Comparison of ENCODE assay signal across 18 cellular contexts in genomic region chr2:109117780-109118179, GRCh38. TPM values are rescaled to one million over a fixed set of nuclear protein-coding genes. Genes with fewer than 3 reads are reported as not detected.
DNase-seq lines count a peak whose midpoint lies in the region; ATAC-seq and TF ChIP-seq lines count a peak whose summit lies in the region.
"Had no signal": no experiment of that assay in that cellular context is flagged by ENCODE, and none has a peak within 500 bp of the region (broad histone marks: within the 10 kb centered on the region; RNA-seq: fewer than 3 reads in every experiment).

No MANE protein-coding gene starts in this region.

- no peak overlapping the region for H3K27ac Mint-ChIP-seq in activated naive CD8-positive, alpha-beta T cell
- no peak overlapping the region for H3K27ac Mint-ChIP-seq in activated naive CD8-positive, alpha-beta T cell treated with anti-CD3 and anti-CD28 coated beads for 36 hours
- H3K27ac Mint-ChIP-seq in CD8-positive, alpha-beta T cell, result peak overlapping the region; percentile 5
- no peak overlapping the region for H3K27ac Mint-ChIP-seq in endothelial cell (ENCODE audit: unreplicated experiment)
- H3K27ac Mint-ChIP-seq in osteocyte (ENCODE audit: unreplicated experiment), result no peak overlapping the region
- H3K27ac Mint-ChIP-seq: HFFc6 had no signal

- H3K36me3 ChIP-seq in CD8-positive, alpha-beta T cell (ENCODE audit: insufficient read depth, low read length), result no peaks in the 10 kb centered on the region
- H3K36me3 ChIP-seq: BE2C had no signal

- H3K27me3 ChIP-seq in CD8-positive, alpha-beta T cell (ENCODE audit: insufficient read depth, low read length), result no peaks in the 10 kb centered on the region
- H3K27me3 ChIP-seq: BE2C had no signal

- H3K4me1 ChIP-seq in CD8-positive, alpha-beta T cell (ENCODE audit: insufficient read depth, low read length), result peaks cover 8% of the 10 kb centered on the region
- H3K4me1 ChIP-seq: A549, BE2C, Caco-2 had no signal

- CTCF ChIA-PET in CD8-positive, alpha-beta T cell (lab: Charles Lee), result interaction anchor here (0.6 to 1.4 kb wide), 3 partner anchors 10 to 261 kb away, joined by 3 read pairs; no protein-coding TSS in a partner anchor

- no peaks in the 10 kb centered on the region for H3K27me3 Mint-ChIP-seq in activated naive CD8-positive, alpha-beta T cell
- no peaks in the 10 kb centered on the region for H3K27me3 Mint-ChIP-seq in activated naive CD8-positive, alpha-beta T cell treated with anti-CD3 and anti-CD28 coated beads for 36 hours
- peaks cover 5% of the 10 kb centered on the region for H3K27me3 Mint-ChIP-seq in CD8-positive, alpha-beta T cell (ENCODE audit: low read depth)
- H3K27me3 Mint-ChIP-seq in endothelial cell (ENCODE audit: unreplicated experiment) (peaks cover 2% of the 10 kb centered on the region), osteocyte (ENCODE audit: unreplicated experiment) (peaks cover 45% of the 10 kb centered on the region)

- DNase-seq in activated naive CD8-positive, alpha-beta T cell treated with anti-CD3 and anti-CD28 coated beads for 36 hours, result no peak
- DNase-seq in CD8-positive, alpha-beta T cell, result peak in 1 of 7 experiments; percentile 47
- DNase-seq in endothelial cell (ENCODE audit: low spot score) (no peak), osteocyte (ENCODE audit: extremely low spot score, unreplicated experiment) (peak; percentile 30), NCI-H748 (lab: John Stamatoyannopoulos, UW; ENCODE audit: unreplicated experiment) (no peak), DMS53 (lab: John Stamatoyannopoulos, UW) (no peak), NCI-H69 (lab: John Stamatoyannopoulos, UW) (no peak)
- DNase-seq: BE2C, Caco-2, GF-D8, HCEC 1CT, HFFc6, IMR-90 had no signal

- H3K9me3 Mint-ChIP-seq in activated naive CD8-positive, alpha-beta T cell (ENCODE audit: low read depth), result no peaks in the 10 kb centered on the region
- H3K9me3 Mint-ChIP-seq in activated naive CD8-positive, alpha-beta T cell treated with anti-CD3 and anti-CD28 coated beads for 36 hours, result peaks cover 8% of the 10 kb centered on the region
- H3K9me3 Mint-ChIP-seq in CD8-positive, alpha-beta T cell, result no peaks in the 10 kb centered on the region
- H3K9me3 Mint-ChIP-seq in endothelial cell (ENCODE audit: unreplicated experiment), result no peaks in the 10 kb centered on the region
- H3K9me3 Mint-ChIP-seq in osteocyte (ENCODE audit: unreplicated experiment), result peaks cover 3% of the 10 kb centered on the region

- ATAC-seq in CD8-positive, alpha-beta T cell, result no peak
- ATAC-seq: A549 had no signal

- H3K9me3 ChIP-seq in CD8-positive, alpha-beta T cell (ENCODE audit: low read length), result no peaks in the 10 kb centered on the region
- H3K9me3 ChIP-seq: A549, BE2C, Caco-2 had no signal

- peaks cover 14% of the 10 kb centered on the region for H3K4me1 Mint-ChIP-seq in activated naive CD8-positive, alpha-beta T cell (ENCODE audit: low read depth)
- H3K4me1 Mint-ChIP-seq in activated naive CD8-positive, alpha-beta T cell treated with anti-CD3 and anti-CD28 coated beads for 36 hours, result peaks cover 7% of the 10 kb centered on the region
- H3K4me1 Mint-ChIP-seq in CD8-positive, alpha-beta T cell (ENCODE audit: low read depth), result peaks cover 21% of the 10 kb centered on the region
- no peaks in the 10 kb centered on the region for H3K4me1 Mint-ChIP-seq in endothelial cell (ENCODE audit: unreplicated experiment)
- H3K4me1 Mint-ChIP-seq in osteocyte (ENCODE audit: unreplicated experiment), result no peaks in the 10 kb centered on the region

- TF ChIP-seq CTCF in CD8-positive, alpha-beta T cell (IDR thresholded peaks at IDR 0.05), result no peak
- TF ChIP-seq CTCF in endothelial cell (IDR thresholded peaks at IDR 0.05; ENCODE audit: unreplicated experiment) (no peak), osteocyte (IDR thresholded peaks at IDR 0.05) (no peak)

- no peak overlapping the region for H3K4me3 ChIP-seq in CD8-positive, alpha-beta T cell (ENCODE audit: low read depth, low read length)
- H3K4me3 ChIP-seq: A549 had no signal

- intact Hi-C loops in CD8-positive, alpha-beta T cell (cut with DNase I, micrococcal nuclease), result no loop called here

- POLR2A ChIA-PET in CD8-positive, alpha-beta T cell (lab: Charles Lee), result interaction anchor here (1.1 kb wide), 1 partner anchor 86 kb away, joined by 3 read pairs; no protein-coding TSS in a partner anchor

- H3K36me3 Mint-ChIP-seq in activated naive CD8-positive, alpha-beta T cell, result no peaks in the 10 kb centered on the region
- H3K36me3 Mint-ChIP-seq in activated naive CD8-positive, alpha-beta T cell treated with anti-CD3 and anti-CD28 coated beads for 36 hours, result peaks cover 1% of the 10 kb centered on the region
- no peaks in the 10 kb centered on the region for H3K36me3 Mint-ChIP-seq in CD8-positive, alpha-beta T cell
- H3K36me3 Mint-ChIP-seq in endothelial cell (ENCODE audit: low read depth, unreplicated experiment) (no peaks in the 10 kb centered on the region), osteocyte (ENCODE audit: unreplicated experiment) (peaks cover 2% of the 10 kb centered on the region)

- H3K4me3 Mint-ChIP-seq in activated naive CD8-positive, alpha-beta T cell, result peak overlapping the region; percentile 18
- no peak overlapping the region for H3K4me3 Mint-ChIP-seq in activated naive CD8-positive, alpha-beta T cell treated with anti-CD3 and anti-CD28 coated beads for 36 hours
- H3K4me3 Mint-ChIP-seq in CD8-positive, alpha-beta T cell, result no peak overlapping the region
- peak overlapping the region; percentile 31 for H3K4me3 Mint-ChIP-seq in endothelial cell (ENCODE audit: unreplicated experiment)
- H3K4me3 Mint-ChIP-seq in osteocyte (ENCODE audit: unreplicated experiment), result no peak overlapping the region
- H3K4me3 Mint-ChIP-seq: CD8-positive, alpha-beta memory T cell; HFFc6 had no signal

- no peak overlapping the region for H3K27ac ChIP-seq in CD8-positive, alpha-beta T cell (ENCODE audit: low read depth, low read length)
- H3K27ac ChIP-seq: A549, C4-2B, HL-60 had no signal

RNA-seq across cellular contexts. Expression of gene SH3RF3, which starts 11.2 kb away (rescaled TPM):
- 1 to 10 TPM; 2.2 to 2.5 TPM for total RNA-seq in activated naive CD8-positive, alpha-beta T cell treated with anti-CD3 and anti-CD28 coated beads for 36 hours
- 1 to 10 TPM; 6.3 to 6.4 TPM for total RNA-seq in CD8-positive, alpha-beta T cell
- 12.8 TPM for total RNA-seq in endothelial cell (ENCODE audit: unreplicated experiment)
- total RNA-seq in osteocyte, result 79.4 and 84.4 TPM in 2 replicates

Comparison
In these comparisons a context has a peak if more than half of its experiments do, and no peak if none do; other contexts are left out.
1. H3K4me3 Mint-ChIP-seq: peak in activated naive CD8-positive, alpha-beta T cell (single experiment) and endothelial cell (single experiment); none in activated naive CD8-positive, alpha-beta T cell treated with anti-CD3 and anti-CD28 coated beads for 36 hours (single experiment), CD8-positive, alpha-beta T cell (single experiment) and osteocyte (single experiment).